ENCODE assay signal across 1 cellular context in genomic region chr19:3517638-3518037, GRCh38.
TF ChIP-seq lines count a peak whose summit lies in the region.

No MANE protein-coding gene starts in this region.

TF ChIP-seq in HepG2, 621 proteins besides CTCF, POLR2A, EP300 and RAD21:
- TF ChIP-seq GATAD2A (CRISPR knock-in tag; IDR thresholded peaks at IDR 0.05) (0 out of 2 replicates have a peak, but pooled peaks have one; percentile 21), TFAP4 (IDR thresholded peaks at IDR 0.05; ENCODE audit: borderline replicate concordance, low read depth) (no peak), GABPA (IDR thresholded peaks at IDR 0.05; ENCODE audit: low read depth, low read length) (no peak), GABPA (CRISPR knock-in tag; IDR thresholded peaks at IDR 0.05; ENCODE audit: low read depth) (no peak), ZNF354B (CRISPR knock-in tag; IDR thresholded peaks at IDR 0.05) (no peak), ZNF121 (CRISPR knock-in tag; IDR thresholded peaks at IDR 0.05) (peak; percentile 95), MXD1 (CRISPR knock-in tag; IDR thresholded peaks at IDR 0.05) (no peak), CEBPB (IDR thresholded peaks at IDR 0.05; ENCODE audit: borderline replicate concordance, low read depth, low read length) (peak; percentile 57; the same call in 1 of the 2 replicates), IRF2 (CRISPR knock-in tag; IDR thresholded peaks at IDR 0.05) (no peak), ZNF766 (CRISPR knock-in tag; IDR thresholded peaks at IDR 0.05; ENCODE audit: borderline replicate concordance) (no peak), ZNF770 (CRISPR knock-in tag; IDR thresholded peaks at IDR 0.05) (no peak), CEBPG (CRISPR knock-in tag; IDR thresholded peaks at IDR 0.05) (peak; percentile 34), ZNF605 (CRISPR knock-in tag; IDR thresholded peaks at IDR 0.05) (no peak), REL (CRISPR knock-in tag; conservative IDR thresholded peaks at IDR 0.05) (no peak), RARG (CRISPR knock-in tag; IDR thresholded peaks at IDR 0.05; ENCODE audit: low read depth) (no peak), ZBED4 (CRISPR knock-in tag; IDR thresholded peaks at IDR 0.05; ENCODE audit: borderline replicate concordance) (no peak), KLF6 (CRISPR knock-in tag; IDR thresholded peaks at IDR 0.05) (no peak), GFI1 (CRISPR knock-in tag; IDR thresholded peaks at IDR 0.05; ENCODE audit: borderline replicate concordance) (peak; percentile 88), ZNF282 (IDR thresholded peaks at IDR 0.05; ENCODE audit: partially characterized antibody) (no peak)
TF ChIP-seq in HepG2: peak in this region for 5.
